ENCODE assay signal across 1 cellular context in the genomic region with DNA sequence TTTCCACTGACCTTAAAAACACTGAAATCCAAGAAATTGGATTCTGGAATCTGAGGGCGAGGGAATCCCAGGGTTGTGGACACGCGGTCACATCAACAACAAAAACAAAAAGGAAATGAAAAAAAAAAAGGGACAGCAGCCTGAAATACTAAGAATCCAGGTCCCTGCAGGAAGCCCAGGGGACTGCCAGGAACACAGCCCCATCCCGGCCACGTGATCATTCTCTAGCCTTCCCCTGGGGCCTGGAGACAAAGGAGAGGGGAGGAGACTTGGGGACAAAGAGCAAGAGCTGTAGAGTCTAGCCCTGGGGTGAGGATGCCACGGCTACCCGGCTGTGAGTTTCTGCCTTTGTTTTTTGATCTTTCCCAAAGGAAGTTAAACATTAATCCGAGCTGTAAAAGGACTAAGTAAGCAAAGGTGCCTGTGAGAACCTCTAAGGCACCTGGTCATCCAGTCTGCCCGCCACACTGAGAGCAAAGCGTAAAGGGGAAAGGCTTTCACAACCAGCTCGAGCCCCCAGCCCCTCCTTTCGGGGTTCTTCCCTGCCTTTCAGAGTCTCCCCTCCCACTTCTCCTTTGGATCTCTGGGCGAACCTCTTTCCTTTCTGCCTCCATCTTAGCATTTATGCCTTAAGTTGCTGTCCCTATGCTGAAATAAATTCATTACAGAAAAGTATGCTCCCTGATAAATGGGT.
TF ChIP-seq lines count a peak whose summit lies in the region.

No MANE protein-coding gene starts in this region.

TF ChIP-seq in HEK293, 187 proteins besides CTCF, POLR2A, EP300 and RAD21 (continued from another document and continues in another):
- no peak for TF ChIP-seq ZNF433 (tag by site-specific recombination; IDR thresholded peaks at IDR 0.05; ENCODE audit: low read depth)
- TF ChIP-seq ZNF658 (tag by site-specific recombination; IDR thresholded peaks at IDR 0.05), result no peak
- no peak for TF ChIP-seq ZNF302 (tag by site-specific recombination; IDR thresholded peaks at IDR 0.05; ENCODE audit: low read depth)
- no peak for TF ChIP-seq KLF9 (tag by site-specific recombination; IDR thresholded peaks at IDR 0.05; ENCODE audit: low read depth)
- no peak for TF ChIP-seq ZNF664 (tag by site-specific recombination; IDR thresholded peaks at IDR 0.05)
- TF ChIP-seq, protein P1, sequence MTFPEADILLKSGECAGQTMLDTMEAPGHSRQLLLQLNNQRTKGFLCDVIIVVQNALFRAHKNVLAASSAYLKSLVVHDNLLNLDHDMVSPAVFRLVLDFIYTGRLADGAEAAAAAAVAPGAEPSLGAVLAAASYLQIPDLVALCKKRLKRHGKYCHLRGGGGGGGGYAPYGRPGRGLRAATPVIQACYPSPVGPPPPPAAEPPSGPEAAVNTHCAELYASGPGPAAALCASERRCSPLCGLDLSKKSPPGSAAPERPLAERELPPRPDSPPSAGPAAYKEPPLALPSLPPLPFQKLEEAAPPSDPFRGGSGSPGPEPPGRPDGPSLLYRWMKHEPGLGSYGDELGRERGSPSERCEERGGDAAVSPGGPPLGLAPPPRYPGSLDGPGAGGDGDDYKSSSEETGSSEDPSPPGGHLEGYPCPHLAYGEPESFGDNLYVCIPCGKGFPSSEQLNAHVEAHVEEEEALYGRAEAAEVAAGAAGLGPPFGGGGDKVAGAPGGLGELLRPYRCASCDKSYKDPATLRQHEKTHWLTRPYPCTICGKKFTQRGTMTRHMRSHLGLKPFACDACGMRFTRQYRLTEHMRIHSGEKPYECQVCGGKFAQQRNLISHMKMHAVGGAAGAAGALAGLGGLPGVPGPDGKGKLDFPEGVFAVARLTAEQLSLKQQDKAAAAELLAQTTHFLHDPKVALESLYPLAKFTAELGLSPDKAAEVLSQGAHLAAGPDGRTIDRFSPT (tag by site-specific recombination; IDR thresholded peaks at IDR 0.05), result no peak
- no peak for TF ChIP-seq ZNF37A (tag by site-specific recombination; IDR thresholded peaks at IDR 0.05)
- TF ChIP-seq ZNF629 (tag by site-specific recombination; IDR thresholded peaks at IDR 0.05), result no peak
- no peak for TF ChIP-seq ZNF571 (tag by site-specific recombination; IDR thresholded peaks at IDR 0.05)
- no peak for TF ChIP-seq ZNF791 (tag by site-specific recombination; IDR thresholded peaks at IDR 0.05)
- TF ChIP-seq, protein P2, sequence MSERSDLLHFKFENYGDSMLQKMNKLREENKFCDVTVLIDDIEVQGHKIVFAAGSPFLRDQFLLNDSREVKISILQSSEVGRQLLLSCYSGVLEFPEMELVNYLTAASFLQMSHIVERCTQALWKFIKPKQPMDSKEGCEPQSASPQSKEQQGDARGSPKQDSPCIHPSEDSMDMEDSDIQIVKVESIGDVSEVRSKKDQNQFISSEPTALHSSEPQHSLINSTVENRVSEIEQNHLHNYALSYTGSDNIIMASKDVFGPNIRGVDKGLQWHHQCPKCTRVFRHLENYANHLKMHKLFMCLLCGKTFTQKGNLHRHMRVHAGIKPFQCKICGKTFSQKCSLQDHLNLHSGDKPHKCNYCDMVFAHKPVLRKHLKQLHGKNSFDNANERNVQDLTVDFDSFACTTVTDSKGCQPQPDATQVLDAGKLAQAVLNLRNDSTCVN (tag by site-specific recombination; optimal IDR thresholded peaks at IDR 0.05), result no peak
- no peak for TF ChIP-seq SALL2 (tag by site-specific recombination; IDR thresholded peaks at IDR 0.05; ENCODE audit: borderline replicate concordance)
- no peak for TF ChIP-seq FEZF1 (tag by site-specific recombination; IDR thresholded peaks at IDR 0.05)
- TF ChIP-seq ZNF157 (tag by site-specific recombination; IDR thresholded peaks at IDR 0.05), result no peak
- no peak for TF ChIP-seq ZNF416 (tag by site-specific recombination; IDR thresholded peaks at IDR 0.05)
- no peak for TF ChIP-seq ZNF585B (tag by site-specific recombination; IDR thresholded peaks at IDR 0.05)
- TF ChIP-seq ZNF776 (tag by site-specific recombination; IDR thresholded peaks at IDR 0.05; ENCODE audit: borderline replicate concordance), result no peak
- TF ChIP-seq ZNF747 (tag by site-specific recombination; IDR thresholded peaks at IDR 0.05), result no peak
- no peak for TF ChIP-seq PBX3 (CRISPR knock-in tag; IDR thresholded peaks at IDR 0.05)
- TF ChIP-seq BCL11B (tag by site-specific recombination; IDR thresholded peaks at IDR 0.05; ENCODE audit: low read depth), result no peak
- 0 out of 2 replicates have a peak, but pooled peaks have one; percentile 11 for TF ChIP-seq ZNF24 (tag by site-specific recombination; IDR thresholded peaks at IDR 0.05)
- TF ChIP-seq ZBTB7A (tag by site-specific recombination; IDR thresholded peaks at IDR 0.05; ENCODE audit: low read depth), result no peak
- no peak for TF ChIP-seq KLF10 (tag by site-specific recombination; IDR thresholded peaks at IDR 0.05)
- TF ChIP-seq BCL11A (tag by site-specific recombination; IDR thresholded peaks at IDR 0.05; ENCODE audit: low read depth), result no peak
- TF ChIP-seq REPIN1 (tag by site-specific recombination; IDR thresholded peaks at IDR 0.05; ENCODE audit: low read depth), result no peak
- no peak for TF ChIP-seq ZNF792 (tag by site-specific recombination; IDR thresholded peaks at IDR 0.05)
- no peak for TF ChIP-seq ZNF248 (tag by site-specific recombination; IDR thresholded peaks at IDR 0.05)
- TF ChIP-seq, protein P3, sequence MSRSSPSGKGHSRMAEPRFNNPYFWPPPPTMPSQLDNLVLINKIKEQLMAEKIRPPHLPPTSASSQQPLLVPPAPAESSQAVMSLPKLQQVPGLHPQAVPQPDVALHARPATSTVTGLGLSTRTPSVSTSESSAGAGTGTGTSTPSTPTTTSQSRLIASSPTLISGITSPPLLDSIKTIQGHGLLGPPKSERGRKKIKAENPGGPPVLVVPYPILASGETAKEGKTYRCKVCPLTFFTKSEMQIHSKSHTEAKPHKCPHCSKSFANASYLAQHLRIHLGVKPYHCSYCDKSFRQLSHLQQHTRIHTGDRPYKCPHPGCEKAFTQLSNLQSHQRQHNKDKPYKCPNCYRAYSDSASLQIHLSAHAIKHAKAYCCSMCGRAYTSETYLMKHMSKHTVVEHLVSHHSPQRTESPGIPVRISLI (tag by site-specific recombination; IDR thresholded peaks at IDR 0.05), result peak; percentile 81
- TF ChIP-seq ZNF530 (tag by site-specific recombination; IDR thresholded peaks at IDR 0.05; ENCODE audit: low read depth), result no peak
- TF ChIP-seq KLF1 (tag by site-specific recombination; IDR thresholded peaks at IDR 0.05), result no peak
- no peak for TF ChIP-seq ZNF426 (tag by site-specific recombination; IDR thresholded peaks at IDR 0.05)
- no peak for TF ChIP-seq ZNF133 (tag by site-specific recombination; IDR thresholded peaks at IDR 0.05)
- TF ChIP-seq ZNF837 (tag by site-specific recombination; IDR thresholded peaks at IDR 0.05), result no peak
- TF ChIP-seq, protein P4, sequence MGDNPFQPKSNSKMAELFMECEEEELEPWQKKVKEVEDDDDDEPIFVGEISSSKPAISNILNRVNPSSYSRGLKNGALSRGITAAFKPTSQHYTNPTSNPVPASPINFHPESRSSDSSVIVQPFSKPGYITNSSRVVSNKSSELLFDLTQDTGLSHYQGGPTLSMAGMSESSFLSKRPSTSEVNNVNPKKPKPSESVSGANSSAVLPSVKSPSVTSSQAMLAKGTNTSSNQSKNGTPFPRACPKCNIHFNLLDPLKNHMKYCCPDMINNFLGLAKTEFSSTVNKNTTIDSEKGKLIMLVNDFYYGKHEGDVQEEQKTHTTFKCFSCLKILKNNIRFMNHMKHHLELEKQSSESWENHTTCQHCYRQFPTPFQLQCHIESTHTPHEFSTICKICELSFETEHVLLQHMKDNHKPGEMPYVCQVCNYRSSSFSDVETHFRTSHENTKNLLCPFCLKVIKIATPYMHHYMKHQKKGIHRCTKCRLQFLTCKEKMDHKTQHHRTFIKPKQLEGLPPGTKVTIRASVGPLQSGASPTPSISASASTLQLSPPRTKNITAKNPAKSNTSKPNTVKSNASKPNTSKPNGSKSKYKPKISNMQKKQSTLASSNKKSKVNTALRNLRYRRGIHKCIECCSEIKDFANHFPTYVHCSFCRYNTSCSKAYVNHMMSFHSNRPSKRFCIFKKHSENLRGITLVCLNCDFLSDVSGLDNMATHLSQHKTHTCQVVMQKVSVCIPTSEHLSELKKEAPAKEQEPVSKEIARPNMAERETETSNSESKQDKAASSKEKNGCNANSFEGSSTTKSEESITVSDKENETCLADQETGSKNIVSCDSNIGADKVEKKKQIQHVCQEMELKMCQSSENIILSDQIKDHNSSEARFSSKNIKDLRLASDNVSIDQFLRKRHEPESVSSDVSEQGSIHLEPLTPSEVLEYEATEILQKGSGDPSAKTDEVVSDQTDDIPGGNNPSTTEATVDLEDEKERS (tag by site-specific recombination; IDR thresholded peaks at IDR 0.05), result no peak
- TF ChIP-seq, protein P5, sequence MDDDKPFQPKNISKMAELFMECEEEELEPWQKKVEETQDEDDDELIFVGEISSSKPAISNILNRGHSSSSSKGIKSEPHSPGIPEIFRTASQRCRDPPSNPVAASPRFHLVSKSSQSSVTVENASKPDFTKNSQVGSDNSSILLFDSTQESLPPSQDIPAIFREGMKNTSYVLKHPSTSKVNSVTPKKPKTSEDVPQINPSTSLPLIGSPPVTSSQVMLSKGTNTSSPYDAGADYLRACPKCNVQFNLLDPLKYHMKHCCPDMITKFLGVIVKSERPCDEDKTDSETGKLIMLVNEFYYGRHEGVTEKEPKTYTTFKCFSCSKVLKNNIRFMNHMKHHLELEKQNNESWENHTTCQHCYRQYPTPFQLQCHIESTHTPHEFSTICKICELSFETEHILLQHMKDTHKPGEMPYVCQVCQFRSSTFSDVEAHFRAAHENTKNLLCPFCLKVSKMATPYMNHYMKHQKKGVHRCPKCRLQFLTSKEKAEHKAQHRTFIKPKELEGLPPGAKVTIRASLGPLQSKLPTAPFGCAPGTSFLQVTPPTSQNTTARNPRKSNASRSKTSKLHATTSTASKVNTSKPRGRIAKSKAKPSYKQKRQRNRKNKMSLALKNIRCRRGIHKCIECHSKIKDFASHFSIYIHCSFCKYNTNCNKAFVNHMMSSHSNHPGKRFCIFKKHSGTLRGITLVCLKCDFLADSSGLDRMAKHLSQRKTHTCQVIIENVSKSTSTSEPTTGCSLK (tag by site-specific recombination; IDR thresholded peaks at IDR 0.05), result no peak
- no peak; the same call in 1 of the 2 replicates for TF ChIP-seq ZBTB11 (tag by site-specific recombination; conservative IDR thresholded peaks at IDR 0.05; ENCODE audit: low read depth)
- peak; percentile 69; the same call in 1 of the 2 replicates for TF ChIP-seq ZBTB48 (tag by site-specific recombination; IDR thresholded peaks at IDR 0.05)
- TF ChIP-seq, protein P6, sequence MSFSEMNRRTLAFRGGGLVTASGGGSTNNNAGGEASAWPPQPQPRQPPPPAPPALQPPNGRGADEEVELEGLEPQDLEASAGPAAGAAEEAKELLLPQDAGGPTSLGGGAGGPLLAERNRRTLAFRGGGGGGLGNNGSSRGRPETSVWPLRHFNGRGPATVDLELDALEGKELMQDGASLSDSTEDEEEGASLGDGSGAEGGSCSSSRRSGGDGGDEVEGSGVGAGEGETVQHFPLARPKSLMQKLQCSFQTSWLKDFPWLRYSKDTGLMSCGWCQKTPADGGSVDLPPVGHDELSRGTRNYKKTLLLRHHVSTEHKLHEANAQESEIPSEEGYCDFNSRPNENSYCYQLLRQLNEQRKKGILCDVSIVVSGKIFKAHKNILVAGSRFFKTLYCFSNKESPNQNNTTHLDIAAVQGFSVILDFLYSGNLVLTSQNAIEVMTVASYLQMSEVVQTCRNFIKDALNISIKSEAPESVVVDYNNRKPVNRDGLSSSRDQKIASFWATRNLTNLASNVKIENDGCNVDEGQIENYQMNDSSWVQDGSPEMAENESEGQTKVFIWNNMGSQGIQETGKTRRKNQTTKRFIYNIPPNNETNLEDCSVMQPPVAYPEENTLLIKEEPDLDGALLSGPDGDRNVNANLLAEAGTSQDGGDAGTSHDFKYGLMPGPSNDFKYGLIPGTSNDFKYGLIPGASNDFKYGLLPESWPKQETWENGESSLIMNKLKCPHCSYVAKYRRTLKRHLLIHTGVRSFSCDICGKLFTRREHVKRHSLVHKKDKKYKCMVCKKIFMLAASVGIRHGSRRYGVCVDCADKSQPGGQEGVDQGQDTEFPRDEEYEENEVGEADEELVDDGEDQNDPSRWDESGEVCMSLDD (tag by site-specific recombination; IDR thresholded peaks at IDR 0.05), result no peak
- TF ChIP-seq ZNF670 (tag by site-specific recombination; IDR thresholded peaks at IDR 0.05; ENCODE audit: low read depth), result no peak
- TF ChIP-seq, protein P7, sequence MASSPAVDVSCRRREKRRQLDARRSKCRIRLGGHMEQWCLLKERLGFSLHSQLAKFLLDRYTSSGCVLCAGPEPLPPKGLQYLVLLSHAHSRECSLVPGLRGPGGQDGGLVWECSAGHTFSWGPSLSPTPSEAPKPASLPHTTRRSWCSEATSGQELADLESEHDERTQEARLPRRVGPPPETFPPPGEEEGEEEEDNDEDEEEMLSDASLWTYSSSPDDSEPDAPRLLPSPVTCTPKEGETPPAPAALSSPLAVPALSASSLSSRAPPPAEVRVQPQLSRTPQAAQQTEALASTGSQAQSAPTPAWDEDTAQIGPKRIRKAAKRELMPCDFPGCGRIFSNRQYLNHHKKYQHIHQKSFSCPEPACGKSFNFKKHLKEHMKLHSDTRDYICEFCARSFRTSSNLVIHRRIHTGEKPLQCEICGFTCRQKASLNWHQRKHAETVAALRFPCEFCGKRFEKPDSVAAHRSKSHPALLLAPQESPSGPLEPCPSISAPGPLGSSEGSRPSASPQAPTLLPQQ (tag by site-specific recombination; IDR thresholded peaks at IDR 0.05), result peak; percentile 39; the same call in 1 of the 2 replicates
